ENCODE assay signal across 8 cellular contexts in the genomic region with DNA sequence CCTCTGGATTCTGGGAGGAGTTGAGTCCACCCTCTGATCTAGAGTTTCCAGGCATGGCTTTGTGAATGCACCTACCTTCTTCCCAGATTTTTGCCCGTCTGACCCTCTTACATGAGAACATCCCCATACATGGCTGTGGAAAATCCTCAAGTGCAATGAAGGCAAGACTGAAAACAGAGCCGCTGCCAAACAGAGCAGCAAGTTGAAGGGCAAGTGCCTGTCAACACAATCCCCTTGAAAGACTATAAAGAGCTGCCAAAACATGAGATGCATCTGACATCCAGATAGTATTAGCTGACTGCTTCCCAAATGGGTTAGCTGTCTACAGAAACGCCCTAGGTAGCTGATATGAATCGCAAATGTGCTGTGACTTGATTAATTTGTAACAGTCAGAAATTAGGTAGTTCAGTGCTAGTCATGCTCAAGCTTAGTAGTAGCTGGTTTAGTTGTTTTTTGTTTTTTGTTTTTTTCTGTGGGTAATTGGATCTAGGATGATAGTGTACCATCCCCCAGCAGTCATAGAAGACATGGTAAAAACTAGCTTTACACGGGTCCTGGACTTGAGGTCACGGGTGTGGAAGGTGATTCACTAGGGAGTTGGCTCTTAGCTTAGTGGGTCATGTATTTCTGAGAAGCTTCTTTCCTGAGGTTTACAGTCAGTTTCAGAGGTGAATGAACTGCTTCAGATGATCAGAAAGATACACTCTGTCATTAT.
DNase-seq lines count a peak whose midpoint lies in the region; ATAC-seq, FAIRE-seq and TF ChIP-seq lines count a peak whose summit lies in the region.
"Not testable (repeated sequence)": the region's sequence is repeated elsewhere in the genome, so short reads cannot be mapped to it uniquely, and the experiment has no call there.

No MANE protein-coding gene starts in this region.

- H2AFZ ChIP-seq in HCT116 (ENCODE audit: low read depth, low read length, poor library complexity, severe bottlenecking); fibroblast of lung (ENCODE audit: low read length); keratinocyte (ENCODE audit: control insufficient read depth, low read length): not testable (repeated sequence)

- not testable (repeated sequence) for H3K9me3 ChIP-seq in A549; HCT116 (ENCODE audit: control insufficient read depth in 1 of 2, insufficient read depth in 1 of 2, low read depth in 1 of 2, low read length in 2 of 2); fibroblast of lung (ENCODE audit: control insufficient read depth, insufficient read depth, low read depth, low read length); keratinocyte (ENCODE audit: control insufficient read depth, low read depth, low read length); psoas muscle

- not testable (repeated sequence) for H3K9me3 Mint-ChIP-seq in activated T-cell treated with anti-CD3 and anti-CD28 coated beads, Interleukin-2, amount 50 U/mL, for 24 hours

- H3K79me2 ChIP-seq in HCT116 (ENCODE audit: insufficient read depth, low read length); fibroblast of lung (ENCODE audit: control insufficient read depth, insufficient read depth, low read length); keratinocyte (ENCODE audit: control insufficient read depth, insufficient read depth, low read length): not testable (repeated sequence)

- TF ChIP-seq POLR2A in A549 (IDR thresholded peaks at IDR 0.05; ENCODE audit: low read length); HCT116 (IDR thresholded peaks at IDR 0.05; ENCODE audit: borderline replicate concordance, extremely low read depth, insufficient read depth, insufficient read length): not testable (repeated sequence)

- TF ChIP-seq RAD21 in A549 (conservative IDR thresholded peaks at IDR 0.05 in 1 of 2, IDR thresholded peaks at IDR 0.05 in 1 of 2); HCT116 (IDR thresholded peaks at IDR 0.05; ENCODE audit: low read depth): not testable (repeated sequence)

- not testable (repeated sequence) for TF ChIP-seq EP300 in A549 (IDR thresholded peaks at IDR 0.05)

- H3K27ac Mint-ChIP-seq in activated T-cell treated with anti-CD3 and anti-CD28 coated beads, Interleukin-2, amount 50 U/mL, for 24 hours: peak overlapping the region; percentile 89

- not testable (repeated sequence) for H3K9ac ChIP-seq in HCT116 (ENCODE audit: low read length); fibroblast of lung (ENCODE audit: insufficient read depth, low read length)
- peak overlapping the region; percentile 54 for H3K9ac ChIP-seq in keratinocyte (ENCODE audit: control insufficient read depth, extremely low read depth, insufficient read depth, low read length)

- POLR2A ChIA-PET in A549 (lab: Yijun Ruan, JAX); HCT116 (lab: Charles Lee): not testable (repeated sequence)

- not testable (repeated sequence) for BruUV-seq in HCT116 (replicated peaks; lab: Mats Ljungman, UMichigan)

- DNase-seq in A549 (ENCODE audit: low read depth in 1 of 2, low spot score in 1 of 2); HCT116 (ENCODE audit: low read depth, low spot score); activated T-cell treated with anti-CD3 and anti-CD28 coated beads, Interleukin-2, amount 50 U/mL, for 24 hours; keratinocyte (ENCODE audit: low read depth, low spot score); psoas muscle: not testable (repeated sequence)
- DNase-seq in amniotic epithelial cell (ENCODE audit: low read depth) (peak; percentile 20), fibroblast of lung (ENCODE audit: low read depth in 2 of 2) (peak in 1 of 2 donors; percentile 11)

- peak overlapping the region; percentile 52 for H3K4me3 Mint-ChIP-seq in activated T-cell treated with anti-CD3 and anti-CD28 coated beads, Interleukin-2, amount 50 U/mL, for 24 hours

- not testable (repeated sequence) for H3K27me3 ChIP-seq in HCT116 (ENCODE audit: insufficient read depth, low read length); fibroblast of lung (ENCODE audit: control insufficient read depth, insufficient read depth, low read length); keratinocyte (ENCODE audit: control insufficient read depth, extremely low read depth, insufficient read depth, low read length); psoas muscle (ENCODE audit: insufficient read depth in 3 of 3, low read length in 2 of 3)

- not testable (repeated sequence) for H3K4me2 ChIP-seq in A549
- 0 out of 2 replicates have a peak overlapping the region, but pooled peaks have one; percentile 25 for H3K4me2 ChIP-seq in HCT116 (ENCODE audit: low read length)
- peak overlapping the region; percentile 35 for H3K4me2 ChIP-seq in fibroblast of lung (ENCODE audit: extremely low read depth, insufficient read depth, low read length)
- peak overlapping the region; percentile 48 for H3K4me2 ChIP-seq in keratinocyte (ENCODE audit: control insufficient read depth, extremely low read depth, insufficient read depth, low read depth, low read length)

- H3K36me3 Mint-ChIP-seq in activated T-cell treated with anti-CD3 and anti-CD28 coated beads, Interleukin-2, amount 50 U/mL, for 24 hours (ENCODE audit: low read depth): not testable (repeated sequence)

- not testable (repeated sequence) for H3K9me1 ChIP-seq in keratinocyte (ENCODE audit: control insufficient read depth, extremely low read depth, insufficient read depth, low read length)

- H4K20me1 ChIP-seq in HCT116 (ENCODE audit: insufficient read depth); fibroblast of lung (ENCODE audit: control insufficient read depth, extremely low read depth, insufficient read depth, low read length); keratinocyte (ENCODE audit: control insufficient read depth, extremely low read depth, insufficient read depth, low read length): not testable (repeated sequence)

- RAD21 ChIA-PET in HCT116 (lab: Charles Lee; ENCODE audit: low non-redundant PET in 1 of 2, low total read pairs in 2 of 2, uncharacterized antibody in 2 of 2, unreplicated experiment in 2 of 2): not testable (repeated sequence)

- FAIRE-seq in A549 (lab: Jason Lieb, UNC) (peak; percentile 74), keratinocyte (lab: Jason Lieb, UNC) (peak; percentile 95)

- dilution Hi-C loops in keratinocyte (cut with MboI; ENCODE audit: extremely low pct_ligation_motif_present, low sequenced_read_pairs): not testable (repeated sequence)

- CTCF ChIA-PET in A549 (lab: Yijun Ruan, JAX); HCT116 (lab: Charles Lee): not testable (repeated sequence)

- not testable (repeated sequence) for H3K36me3 ChIP-seq in HCT116 (ENCODE audit: control insufficient read depth in 1 of 2, insufficient read depth in 2 of 2, low read length in 2 of 2); fibroblast of lung (ENCODE audit: control insufficient read depth, insufficient read depth, low read length); keratinocyte (ENCODE audit: control insufficient read depth in 2 of 2, extremely low read depth in 1 of 2, insufficient read depth in 2 of 2, low read length in 2 of 2); psoas muscle (ENCODE audit: insufficient read depth in 1 of 2, low read depth in 1 of 2)

- peak; percentile 27 to 57; a peak in 3 of 6 replicates for ATAC-seq in A549
- peak; percentile 61 for ATAC-seq in HCT116
- ATAC-seq in SK-N-SH treated with all-trans-retinoic acid at 6 μM for 48 hours: peak; percentile 76
- peak in 3 of 4 donors; percentile 42 to 59 (median 49) for ATAC-seq in psoas muscle

- intact Hi-C loops in HCT116 (cut with micrococcal nuclease); psoas muscle (cut with DNase I): not testable (repeated sequence)

- H3K27ac ChIP-seq in A549; HCT116 (ENCODE audit: low read depth, low read length); psoas muscle: not testable (repeated sequence)
- peak overlapping the region; percentile 71 for H3K27ac ChIP-seq in fibroblast of lung (ENCODE audit: insufficient read depth, low read length)
- H3K27ac ChIP-seq in keratinocyte (ENCODE audit: control insufficient read depth, insufficient read depth, low read length): peak overlapping the region; percentile 83

- TF ChIP-seq CTCF in A549 (IDR thresholded peaks at IDR 0.05); HCT116 (IDR thresholded peaks at IDR 0.05 in 2 of 3, conservative IDR thresholded peaks at IDR 0.05 in 1 of 3; ENCODE audit: borderline replicate concordance in 1 of 3, insufficient read depth in 1 of 3, low read depth in 2 of 3, low read length in 2 of 3); fibroblast of lung (conservative IDR thresholded peaks at IDR 0.05 in 1 of 2, IDR thresholded peaks at IDR 0.05 in 1 of 2; ENCODE audit: low read depth in 1 of 2, low read length in 2 of 2); keratinocyte (optimal IDR thresholded peaks at IDR 0.05 in 1 of 3, IDR thresholded peaks at IDR 0.05 in 1 of 3, conservative IDR thresholded peaks at IDR 0.05 in 1 of 3; ENCODE audit: extremely low read depth in 1 of 3, insufficient read depth in 2 of 3, low read length in 3 of 3); psoas muscle (IDR thresholded peaks at IDR 0.05): not testable (repeated sequence)

- H3K4me1 ChIP-seq in A549; HCT116 (ENCODE audit: control insufficient read depth in 1 of 2, insufficient read depth in 2 of 2, low read length in 2 of 2); fibroblast of lung (ENCODE audit: control insufficient read depth, extremely low read depth, insufficient read depth, low read length); psoas muscle: not testable (repeated sequence)
- peaks cover 10% of the 10 kb centered on the region for H3K4me1 ChIP-seq in keratinocyte (ENCODE audit: control insufficient read depth, extremely low read depth, insufficient read depth, low read length)

- not testable (repeated sequence) for H3K9me2 ChIP-seq in HCT116 (ENCODE audit: insufficient read depth)

- H3K27me3 Mint-ChIP-seq in activated T-cell treated with anti-CD3 and anti-CD28 coated beads, Interleukin-2, amount 50 U/mL, for 24 hours: not testable (repeated sequence)

- WGBS in A549 (ENCODE audit: missing lambda C conversion rate): 51% methylated on average over 6 of the region's 6 CpGs
- WGBS in psoas muscle, 3 donors: 35 to 64% (median 44%) methylated on average over 3 to 4 of the region's 6 CpGs

- not testable (repeated sequence) for H3K4me3 ChIP-seq in A549; HCT116 (replicated peaks in 1 of 2; ENCODE audit: low read depth in 1 of 2, low read length in 2 of 2); fibroblast of lung (replicated peaks in 1 of 4; ENCODE audit: control extremely low read depth in 1 of 4, insufficient read depth in 1 of 4, low read depth in 3 of 4, low read length in 4 of 4); keratinocyte (ENCODE audit: control insufficient read depth in 2 of 3, extremely low read depth in 1 of 3, insufficient read depth in 2 of 3, low read depth in 1 of 3, low read length in 3 of 3); psoas muscle

- H3K4me1 Mint-ChIP-seq in activated T-cell treated with anti-CD3 and anti-CD28 coated beads, Interleukin-2, amount 50 U/mL, for 24 hours (ENCODE audit: low read depth): peaks cover 17% of the 10 kb centered on the region
